ENCODE assay signal across 22 cellular contexts in the genomic region with DNA sequence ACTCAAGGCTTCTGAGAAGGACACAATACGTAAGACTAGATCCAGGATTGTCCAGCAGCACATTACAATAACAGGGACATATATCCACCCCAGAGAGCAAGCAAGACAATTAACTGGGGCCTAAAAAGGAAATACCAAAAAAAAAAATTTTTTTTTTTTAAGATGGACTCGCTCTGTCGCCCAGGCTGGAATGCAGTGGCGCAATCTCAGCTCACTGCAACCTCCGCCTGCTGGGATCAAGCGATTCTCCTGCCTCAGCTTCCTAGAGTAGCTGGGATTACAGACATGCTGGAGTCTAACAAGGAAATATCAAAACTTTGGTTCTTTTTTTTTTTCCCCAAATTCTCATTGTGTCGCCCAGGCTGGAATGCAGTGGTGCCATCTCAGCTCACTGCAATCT.
"Had no signal": no experiment of that assay in that cellular context is flagged by ENCODE, and none has a peak within 500 bp of the region (broad histone marks: within the 10 kb centered on the region; RNA-seq: fewer than 3 reads in every experiment).

No MANE protein-coding gene starts in this region.

- H3K27me3 ChIP-seq: heart left ventricle, pancreas, testis, tibial nerve had no signal

- H3K27ac Mint-ChIP-seq: mesothelial cell of epicardium; natural killer cell; progenitor cell of endocrine pancreas; stimulated activated memory B cell treated with anti-CD40 and anti-IgM and Interleukin-4, amounts not matched to agents 10 μg/mL and 1 μg/mL and 100 μg/mL, for 72 hours; stimulated activated naive CD8-positive, alpha-beta T cell treated with anti-CD3 and anti-CD28 coated beads, Interleukin-15, Interleukin-2, amounts not matched to agents 100 ng/mL and 50 ng/mL, for 24 hours had no signal

- H3K9me3 ChIP-seq: heart left ventricle, pancreas, testis, tibial nerve had no signal

- H3K9me3 Mint-ChIP-seq: mesothelial cell of epicardium; natural killer cell; stimulated activated memory B cell treated with anti-CD40 and anti-IgM and Interleukin-4, amounts not matched to agents 10 μg/mL and 1 μg/mL and 100 μg/mL, for 72 hours; stimulated activated naive CD8-positive, alpha-beta T cell treated with anti-CD3 and anti-CD28 coated beads, Interleukin-15, Interleukin-2, amounts not matched to agents 100 ng/mL and 50 ng/mL, for 24 hours had no signal

- H3K27me3 Mint-ChIP-seq: progenitor cell of endocrine pancreas; stimulated activated memory B cell treated with anti-CD40 and anti-IgM and Interleukin-4, amounts not matched to agents 10 μg/mL and 1 μg/mL and 100 μg/mL, for 72 hours; stimulated activated naive CD8-positive, alpha-beta T cell treated with anti-CD3 and anti-CD28 coated beads, Interleukin-15, Interleukin-2, amounts not matched to agents 100 ng/mL and 50 ng/mL, for 24 hours had no signal

- DNase-seq: dermis blood vessel endothelial cell; erythroblast; foreskin melanocyte; heart left ventricle; hippocampal formation; kidney glomerular epithelial cell; natural killer cell; occipital lobe; pancreas; right cardiac atrium; stimulated activated CD4-positive, alpha-beta T cell treated with anti-CD3 and anti-CD28 coated beads, Interleukin-15, amount 100 ng/mL, for 24 hours; stimulated activated CD4-positive, alpha-beta T cell treated with anti-CD3 and anti-CD28 coated beads, Interleukin-1b, Interleukin-23, amount 100 ng/mL, for 48 hours; stimulated activated CD4-positive, alpha-beta T cell treated with anti-CD3 and anti-CD28 coated beads, Interleukin-4, amount 100 ng/mL, for 24 hours; testis had no signal

- FAIRE-seq: colon, endothelial cell of umbilical vein, islet of Langerhans, pancreas had no signal

- H3K4me3 Mint-ChIP-seq: mesothelial cell of epicardium; natural killer cell; stimulated activated memory B cell treated with anti-CD40 and anti-IgM and Interleukin-4, amounts not matched to agents 10 μg/mL and 1 μg/mL and 100 μg/mL, for 72 hours; stimulated activated naive CD8-positive, alpha-beta T cell treated with anti-CD3 and anti-CD28 coated beads, Interleukin-15, Interleukin-2, amounts not matched to agents 100 ng/mL and 50 ng/mL, for 24 hours had no signal

- H3K4me1 ChIP-seq: heart left ventricle, pancreas, testis, tibial nerve had no signal

- H3K27ac ChIP-seq: pancreas, testis, tibial nerve had no signal

- H3K4me1 Mint-ChIP-seq: mesothelial cell of epicardium; stimulated activated memory B cell treated with anti-CD40 and anti-IgM and Interleukin-4, amounts not matched to agents 10 μg/mL and 1 μg/mL and 100 μg/mL, for 72 hours had no signal

- H3K4me3 ChIP-seq: heart left ventricle, pancreas, testis, tibial nerve had no signal

- ATAC-seq: stimulated activated memory B cell treated with anti-CD40 and anti-IgM and Interleukin-4, amounts not matched to agents 10 μg/mL and 1 μg/mL and 100 μg/mL, for 72 hours had no signal
